8 cellular contexts compared by ENCODE assay signal in the genomic region with DNA sequence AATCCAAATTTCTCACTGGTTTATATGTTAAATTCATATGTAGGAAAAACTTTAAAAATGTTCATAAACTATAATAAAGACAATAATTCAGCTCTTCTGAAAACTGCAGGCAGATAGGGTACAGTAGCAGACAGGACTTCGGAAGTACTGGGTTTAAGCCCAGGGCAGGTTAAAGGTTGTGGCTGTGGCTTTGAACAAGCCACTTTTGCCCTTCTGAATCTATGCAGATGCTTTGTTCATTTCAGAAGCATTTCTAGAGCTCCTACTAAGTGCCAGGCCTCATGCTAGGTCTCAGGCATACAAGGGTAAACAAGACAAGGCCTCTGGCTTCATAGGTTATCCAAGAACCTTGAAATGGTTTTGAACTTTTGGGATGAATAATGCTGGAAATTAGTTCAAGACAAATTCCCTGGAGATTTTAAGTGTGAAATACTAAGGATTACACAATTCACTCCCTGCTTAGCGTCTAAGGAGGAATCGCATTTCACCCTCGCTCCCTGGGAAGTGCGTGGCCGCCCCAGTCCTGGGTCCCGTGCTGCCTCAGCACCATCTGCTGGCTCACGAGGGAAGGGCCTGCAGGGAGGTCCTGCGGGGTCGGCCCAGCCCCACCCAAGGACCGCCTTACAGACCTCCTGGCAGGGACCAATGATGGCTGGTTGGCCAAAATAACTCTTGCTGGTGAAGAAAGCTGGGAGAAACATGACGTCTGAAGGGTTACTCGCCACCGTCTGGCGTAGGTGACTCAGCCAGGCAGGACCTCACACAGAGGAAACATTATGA.
DNase-seq lines count a peak whose midpoint lies in the region; ATAC-seq and TF ChIP-seq lines count a peak whose summit lies in the region.

No MANE protein-coding gene starts in this region.

- no peaks in the 10 kb centered on the region for H3K9me3 ChIP-seq in PC-9 (ENCODE audit: insufficient read depth, low read depth)

- no peak overlapping the region for H3K4me3 ChIP-seq in PC-9
- no peak overlapping the region for H3K4me3 ChIP-seq in fibroblast of the aortic adventitia (ENCODE audit: low read depth, low read length)

- ATAC-seq in HG02678 (IDR thresholded peaks at IDR 0.05; ENCODE audit: unreplicated experiment) (peak; percentile 77), omental fat pad (ENCODE audit: low FRiP score) (peak; percentile 99)

- peak; percentile 79 for TF ChIP-seq CTCF in GM12872 (IDR thresholded peaks at IDR 0.05; ENCODE audit: insufficient read depth, low read depth, low read length)
- TF ChIP-seq CTCF in PC-9 (conservative IDR thresholded peaks at IDR 0.05), result 0 out of 2 replicates have a peak, but pooled peaks have one; percentile 30
- peak; percentile 26 for TF ChIP-seq CTCF in fibroblast of the aortic adventitia (IDR thresholded peaks at IDR 0.05; ENCODE audit: insufficient read depth, low read length)
- TF ChIP-seq CTCF in omental fat pad (IDR thresholded peaks at IDR 0.05), result peak in 1 of 3 donors; percentile 12

- H3K9me2 ChIP-seq in PC-9 (ENCODE audit: insufficient read depth), result no peaks in the 10 kb centered on the region

- H2AFZ ChIP-seq in PC-9, result no peak overlapping the region

- H3K27me3 ChIP-seq in PC-9 (ENCODE audit: insufficient read depth, low read depth), result peaks cover 38% of the 10 kb centered on the region

- H3F3A ChIP-seq in PC-9 (ENCODE audit: insufficient read depth, low read depth), result no peaks in the 10 kb centered on the region

- H3K79me2 ChIP-seq in PC-9 (ENCODE audit: low read depth), result no peaks in the 10 kb centered on the region

- DNase-seq in PC-9, result peak in 1 of 2 experiments; percentile 5
- DNase-seq in fibroblast of the aortic adventitia (ENCODE audit: low read depth), result peak; percentile 27
- peak; percentile 25 for DNase-seq in omental fat pad (ENCODE audit: low spot score)
- no peak for DNase-seq in NCI-H1105 treated with DMSO at 0.1 percent for 48 hours (lab: John Stamatoyannopoulos, UW)
- DNase-seq in cerebellar nuclear complex (lab: John Stamatoyannopoulos, UW), result no peak
- no peak for DNase-seq in NOMO-1 treated with dmso at 0.1 percent for 144 hours (lab: John Stamatoyannopoulos, UW; ENCODE audit: unreplicated experiment)

- H3K27ac ChIP-seq in PC-9, result no peak overlapping the region

- POLR2A ChIA-PET in PC-9 (lab: Charles Lee; ENCODE audit: unreplicated experiment), result no interaction called here

- CTCF ChIA-PET in PC-9 (lab: Charles Lee), result no interaction called here

- H3K4me2 ChIP-seq in PC-9, result no peak overlapping the region

- intact Hi-C loops in PC-9 (cut with micrococcal nuclease; ENCODE audit: unreplicated experiment), result no loop called here

- no peaks in the 10 kb centered on the region for H3K36me3 ChIP-seq in PC-9 (ENCODE audit: low read depth)

- H3K4me1 ChIP-seq in PC-9 (replicated peaks; ENCODE audit: insufficient read depth), result no peaks in the 10 kb centered on the region

- H4K20me1 ChIP-seq in PC-9 (ENCODE audit: insufficient read depth), result no peaks in the 10 kb centered on the region

- no TSS peak for BruUV-seq in PC-9 (replicated peaks; lab: Mats Ljungman, UMichigan)

Comparison
In these comparisons a context has a peak if more than half of its experiments do, and no peak if none do; other contexts are left out.
1. DNase-seq: peak in fibroblast of the aortic adventitia (single experiment) and omental fat pad (single experiment); none in NCI-H1105 treated with DMSO at 0.1 percent for 48 hours (single experiment), cerebellar nuclear complex (0 of 2) and NOMO-1 treated with dmso at 0.1 percent for 144 hours (single experiment).